In genomic region chr12:31001581-31002360, GRCh38 we compare ENCODE assay signal across 16 cellular contexts.
DNase-seq lines count a peak whose midpoint lies in the region; ATAC-seq, FAIRE-seq and TF ChIP-seq lines count a peak whose summit lies in the region.
"Had no signal": no experiment of that assay in that cellular context is flagged by ENCODE, and none has a peak within 500 bp of the region (broad histone marks: within the 10 kb centered on the region; RNA-seq: fewer than 3 reads in every experiment).

No MANE protein-coding gene starts in this region.

- H3K4ac ChIP-seq in neuronal stem cell (ENCODE audit: low read length) = no peak overlapping the region

- no peak overlapping the region for H3K4me3 Mint-ChIP-seq in Caco-2 (ENCODE audit: unreplicated experiment)

- H3K4me3 ChIP-seq in heart right ventricle (no peak overlapping the region), kidney (ENCODE audit: low read length in 2 of 2) (no peak overlapping the region), neuronal stem cell (ENCODE audit: low read length in 2 of 2) (no peak overlapping the region), upper lobe of right lung (no peak overlapping the region), Caco-2 (ENCODE audit: low read depth, low read length) (no peak overlapping the region)
- H3K4me3 ChIP-seq: BLaER1 treated with 17β-estradiol and CSF1 and Interleukin-3, amounts not matched to agents 10 nM and 100 nM had no signal

- DNase-seq in cardiac septum (ENCODE audit: low spot score) (peak; percentile 67), heart right ventricle (no peak), kidney (peak; percentile 23), neuronal stem cell (ENCODE audit: low spot score) (no peak), upper lobe of right lung (peak; percentile 34), dermis blood vessel endothelial cell (no peak), Caco-2 (no peak)
- DNase-seq: ACHN; CD4-positive, CD25-positive, alpha-beta regulatory T cell; DND-41; GF-D8 had no signal

- no peak overlapping the region for H2BK12ac ChIP-seq in neuronal stem cell (ENCODE audit: low read length)

- ATAC-seq in heart right ventricle (no peak), upper lobe of right lung (no peak), GM19452 (IDR thresholded peaks at IDR 0.05; ENCODE audit: unreplicated experiment) (no peak)
- ATAC-seq: HCT116, HepG2 had no signal

- H4K8ac ChIP-seq in neuronal stem cell (ENCODE audit: low read depth, low read length) = no peak overlapping the region

- H3K23ac ChIP-seq in neuronal stem cell (ENCODE audit: low read depth, low read length, poor library complexity) = no peak overlapping the region

- no peak overlapping the region for H4K91ac ChIP-seq in neuronal stem cell (ENCODE audit: low read depth, low read length, poor library complexity)

- H3K14ac ChIP-seq in neuronal stem cell (ENCODE audit: low read length) = peak overlapping the region; percentile 43

- no peak overlapping the region for H3K18ac ChIP-seq in neuronal stem cell (ENCODE audit: low read length)

- no peaks in the 10 kb centered on the region for H3K4me1 ChIP-seq in heart right ventricle
- H3K4me1 ChIP-seq in kidney (ENCODE audit: control insufficient read depth in 1 of 2, insufficient read depth in 1 of 2, low read depth in 1 of 2, low read length in 2 of 2) = no peaks in the 10 kb centered on the region
- H3K4me1 ChIP-seq in neuronal stem cell (ENCODE audit: control insufficient read depth in 2 of 2, insufficient read depth in 1 of 2, low read depth in 1 of 2, low read length in 2 of 2) = peaks cover 0 to 3% of the 10 kb centered on the region in 2 donors
- no peaks in the 10 kb centered on the region for H3K4me1 ChIP-seq in upper lobe of right lung
- H3K4me1 ChIP-seq in Caco-2 = peaks cover 5% of the 10 kb centered on the region; the same call in 1 of the 2 replicates

- H3K27ac Mint-ChIP-seq in Caco-2 (ENCODE audit: unreplicated experiment) = no peak overlapping the region
- H3K27ac Mint-ChIP-seq: CD4-positive, CD25-positive, alpha-beta regulatory T cell had no signal

- no peak overlapping the region for H2BK15ac ChIP-seq in neuronal stem cell (ENCODE audit: low read length)

- WGBS in heart right ventricle, 2 donors = 89 to 96% methylated on average over 9 of the region's 9 CpGs
- WGBS in neuronal stem cell (ENCODE audit: extremely low coverage in 2 of 2, insufficient read length in 2 of 2, insufficient replicate concordance in 1 of 2), 2 donors = no CpG with 5 or more reads among the region's 9 CpGs

- peaks cover 10% of the 10 kb centered on the region for H3K27me3 Mint-ChIP-seq in Caco-2 (ENCODE audit: insufficient read depth, unreplicated experiment)

- H3K9me3 ChIP-seq in heart right ventricle (no peaks in the 10 kb centered on the region), kidney (ENCODE audit: control insufficient read depth in 1 of 2, low read length in 2 of 2) (no peaks in the 10 kb centered on the region), neuronal stem cell (replicated peaks in 1 of 2; ENCODE audit: control insufficient read depth in 2 of 2, insufficient read depth in 1 of 2, low read depth in 1 of 2, low read length in 2 of 2) (no peaks in the 10 kb centered on the region), upper lobe of right lung (no peaks in the 10 kb centered on the region), Caco-2 (no peaks in the 10 kb centered on the region)
- H3K9me3 ChIP-seq: BLaER1 treated with 17β-estradiol and CSF1 and Interleukin-3, amounts not matched to agents 10 nM and 100 nM had no signal

- no TSS peak for BruUV-seq in Caco-2 (replicated peaks; lab: Mats Ljungman, UMichigan)

- CTCF ChIA-PET in Caco-2 (lab: Charles Lee) = no interaction called here

- TF ChIP-seq CTCF in heart right ventricle (IDR thresholded peaks at IDR 0.05) (no peak), kidney (IDR thresholded peaks at IDR 0.05; ENCODE audit: borderline replicate concordance, extremely low read depth, insufficient read depth) (no peak), upper lobe of right lung (IDR thresholded peaks at IDR 0.05) (no peak), Caco-2 (IDR thresholded peaks at IDR 0.05; ENCODE audit: insufficient read depth in 1 of 2, low read depth in 1 of 2, low read length in 1 of 2, severe bottlenecking in 1 of 2, unreplicated experiment in 1 of 2) (no peak)

- H3K36me3 ChIP-seq in heart right ventricle (no peaks in the 10 kb centered on the region), kidney (ENCODE audit: control insufficient read depth in 1 of 2, insufficient read depth in 2 of 2, low read length in 2 of 2) (no peaks in the 10 kb centered on the region), neuronal stem cell (replicated peaks in 1 of 2; ENCODE audit: control insufficient read depth in 2 of 2, insufficient read depth in 2 of 2, low read length in 2 of 2) (no peaks in the 10 kb centered on the region), upper lobe of right lung (no peaks in the 10 kb centered on the region), Caco-2 (ENCODE audit: control insufficient read depth, insufficient read depth, low read length) (no peaks in the 10 kb centered on the region)
- H3K36me3 ChIP-seq: BLaER1 treated with 17β-estradiol and CSF1 and Interleukin-3, amounts not matched to agents 10 nM and 100 nM had no signal

- POLR2A ChIA-PET in Caco-2 (lab: Charles Lee) = no interaction called here

- H3K9ac ChIP-seq in kidney (ENCODE audit: low read length in 2 of 2) (no peak overlapping the region), neuronal stem cell (ENCODE audit: low read depth, low read length, poor library complexity) (no peak overlapping the region)
- H3K9ac ChIP-seq: BLaER1 treated with 17β-estradiol and CSF1 and Interleukin-3, amounts not matched to agents 10 nM and 100 nM had no signal

- no peak for FAIRE-seq in kidney (lab: Jason Lieb, UNC)
- FAIRE-seq: GM19239, HepG2 had no signal

- intact Hi-C loops in cardiac septum (cut with DNase I) = no loop called here
- intact Hi-C loops in heart right ventricle (cut with DNase I) = no loop called here
- intact Hi-C loops in kidney (cut with DNase I) = no loop called here
- intact Hi-C loops in upper lobe of right lung (cut with DNase I) = no loop called here
- intact Hi-C loops in Caco-2 (cut with micrococcal nuclease; ENCODE audit: unreplicated experiment) = no loop called here

- H3K27ac ChIP-seq in heart right ventricle (no peak overlapping the region), kidney (ENCODE audit: low read depth in 2 of 2, low read length in 2 of 2) (no peak overlapping the region), neuronal stem cell (replicated peaks; ENCODE audit: low read length) (no peak overlapping the region), upper lobe of right lung (no peak overlapping the region)
- H3K27ac ChIP-seq: BLaER1 treated with 17β-estradiol and CSF1 and Interleukin-3, amounts not matched to agents 10 nM and 100 nM had no signal

- H3K27me3 ChIP-seq in heart right ventricle (no peaks in the 10 kb centered on the region), neuronal stem cell (ENCODE audit: control insufficient read depth in 3 of 3, insufficient read depth in 3 of 3, low read depth in 1 of 3, low read length in 3 of 3) (peaks cover 0 to 2% (median 0%) of the 10 kb centered on the region in 3 experiments), upper lobe of right lung (no peaks in the 10 kb centered on the region), Caco-2 (replicated peaks; ENCODE audit: control insufficient read depth, insufficient read depth, low read length) (no peaks in the 10 kb centered on the region; the same call in 1 of the 2 replicates)
- H3K27me3 ChIP-seq: BLaER1 treated with 17β-estradiol and CSF1 and Interleukin-3, amounts not matched to agents 10 nM and 100 nM had no signal

- no peaks in the 10 kb centered on the region for H3K79me1 ChIP-seq in neuronal stem cell (ENCODE audit: low read depth, low read length)

- no peaks in the 10 kb centered on the region for H3K4me1 Mint-ChIP-seq in Caco-2 (ENCODE audit: low read depth, unreplicated experiment)
- H3K4me1 Mint-ChIP-seq: CD4-positive, CD25-positive, alpha-beta regulatory T cell had no signal

- H3K4me2 ChIP-seq in neuronal stem cell (ENCODE audit: insufficient read depth, low read length, poor library complexity, severe bottlenecking) = no peak overlapping the region
- H3K4me2 ChIP-seq: BLaER1 treated with 17β-estradiol and CSF1 and Interleukin-3, amounts not matched to agents 10 nM and 100 nM had no signal

- H2BK120ac ChIP-seq in neuronal stem cell (ENCODE audit: low read depth, low read length) = no peak overlapping the region

- no peaks in the 10 kb centered on the region for H3K9me3 Mint-ChIP-seq in Caco-2 (ENCODE audit: unreplicated experiment)
- H3K9me3 Mint-ChIP-seq: CD4-positive, CD25-positive, alpha-beta regulatory T cell had no signal

- no peaks in the 10 kb centered on the region for H3K36me3 Mint-ChIP-seq in Caco-2 (ENCODE audit: insufficient read depth, unreplicated experiment)
- H3K36me3 Mint-ChIP-seq: CD4-positive, CD25-positive, alpha-beta regulatory T cell had no signal

- H2AFZ ChIP-seq in neuronal stem cell (ENCODE audit: low read length) = no peak overlapping the region

- H2BK5ac ChIP-seq in neuronal stem cell (ENCODE audit: low read length) = no peak overlapping the region

- H2AK5ac ChIP-seq in neuronal stem cell (ENCODE audit: low read depth, low read length) = no peak overlapping the region

Comparison
In these comparisons a context has a peak if more than half of its experiments do, and no peak if none do; other contexts are left out.
1. DNase-seq: peak in cardiac septum (single experiment), kidney (single experiment) and upper lobe of right lung (single experiment); none in heart right ventricle (0 of 2), neuronal stem cell (single experiment), dermis blood vessel endothelial cell (single experiment) and Caco-2 (0 of 2).